ENCODE assay signal across 20 cellular contexts in the genomic region with DNA sequence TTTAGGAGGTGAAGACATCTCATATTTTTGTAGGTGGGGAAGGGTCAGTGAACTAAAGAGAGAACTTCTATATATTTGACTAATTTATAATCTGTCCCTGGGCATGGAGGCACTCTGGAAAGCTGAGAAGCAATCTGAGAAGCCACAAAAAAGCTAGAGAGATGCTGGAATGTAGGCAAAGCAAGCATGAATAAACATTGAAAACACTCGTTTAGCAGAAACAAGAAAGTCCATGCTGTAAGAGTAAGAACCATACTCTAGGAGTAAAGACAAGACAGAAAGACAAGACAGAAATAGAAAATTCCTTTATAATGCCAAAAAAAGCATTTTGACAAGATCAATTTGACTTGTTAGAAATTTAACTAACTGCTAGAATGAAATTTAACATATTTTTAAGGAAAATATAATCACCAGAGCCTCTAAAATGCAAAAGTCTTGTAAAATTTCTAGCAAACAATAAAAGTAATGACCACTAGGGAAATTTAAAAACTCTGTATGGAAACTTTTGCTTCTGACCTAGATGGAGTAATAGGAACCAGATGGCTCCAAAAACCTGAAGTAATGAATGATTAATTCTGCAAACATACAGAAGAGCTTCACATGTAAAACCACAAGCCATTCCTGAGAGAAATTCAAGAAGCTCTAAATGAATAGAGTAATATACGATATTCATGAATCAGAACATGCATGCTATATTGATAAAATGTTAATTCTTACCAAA.
DNase-seq lines count a peak whose midpoint lies in the region; ATAC-seq, FAIRE-seq and TF ChIP-seq lines count a peak whose summit lies in the region.
"Had no signal": no experiment of that assay in that cellular context is flagged by ENCODE, and none has a peak within 500 bp of the region (broad histone marks: within the 10 kb centered on the region; RNA-seq: fewer than 3 reads in every experiment).

No MANE protein-coding gene starts in this region.

- no peaks in the 10 kb centered on the region for H3K27me3 Mint-ChIP-seq in CD14-positive monocyte (ENCODE audit: low read depth in 3 of 3)
- no peaks in the 10 kb centered on the region for H3K27me3 Mint-ChIP-seq in activated T-cell treated with anti-CD3 and anti-CD28 coated beads, Interleukin-2, amount 50 U/mL, for 72 hours (ENCODE audit: low read depth)

- no peak overlapping the region for H3K4me3 ChIP-seq in bronchial epithelial cell (ENCODE audit: low read depth, low read length)
- H3K4me3 ChIP-seq: gastroesophageal sphincter, testis had no signal

- H3K36me3 Mint-ChIP-seq in CD14-positive monocyte: no peaks in the 10 kb centered on the region
- peaks cover 2 to 3% of the 10 kb centered on the region in 2 donors for H3K36me3 Mint-ChIP-seq in activated T-cell treated with anti-CD3 and anti-CD28 coated beads, Interleukin-2, amount 50 U/mL, for 72 hours (ENCODE audit: insufficient read depth in 2 of 2)

- intact Hi-C loops in CD14-positive monocyte (cut with micrococcal nuclease): no loop called here

- H3K9me3 Mint-ChIP-seq in CD14-positive monocyte: peaks cover 0 to 8% (median 3%) of the 10 kb centered on the region in 7 donors
- peaks cover 7 to 8% of the 10 kb centered on the region in 2 donors for H3K9me3 Mint-ChIP-seq in activated T-cell treated with anti-CD3 and anti-CD28 coated beads, Interleukin-2, amount 50 U/mL, for 72 hours

- H3K27me3 ChIP-seq in bronchial epithelial cell (ENCODE audit: control insufficient read depth, insufficient read depth, low read length): no peaks in the 10 kb centered on the region
- H3K27me3 ChIP-seq: gastroesophageal sphincter, testis had no signal

- TF ChIP-seq CTCF in bronchial epithelial cell (IDR thresholded peaks at IDR 0.05; ENCODE audit: insufficient read depth, low read length, severe bottlenecking): no peak
- no peak for TF ChIP-seq CTCF in CD14-positive monocyte (IDR thresholded peaks at IDR 0.05)

- FAIRE-seq in bronchial epithelial cell (lab: Jason Lieb, UNC): no peak
- FAIRE-seq: GM12891, HepG2, keratinocyte had no signal

- H3K27ac Mint-ChIP-seq in CD14-positive monocyte: no peak overlapping the region
- no peak overlapping the region for H3K27ac Mint-ChIP-seq in activated T-cell treated with anti-CD3 and anti-CD28 coated beads, Interleukin-2, amount 50 U/mL, for 72 hours

- no peaks in the 10 kb centered on the region for H3K4me1 Mint-ChIP-seq in CD14-positive monocyte
- H3K4me1 Mint-ChIP-seq in activated T-cell treated with anti-CD3 and anti-CD28 coated beads, Interleukin-2, amount 50 U/mL, for 72 hours (ENCODE audit: low read depth): no peaks in the 10 kb centered on the region

- ATAC-seq in activated T-cell treated with anti-CD3 and anti-CD28 coated beads, Interleukin-2, amount 50 U/mL, for 72 hours (replicated peaks in 1 of 2): no peak
- ATAC-seq: activated CD4-positive, CD25-positive, alpha-beta regulatory T cell treated with anti-CD3 and anti-CD28 coated beads, Interleukin-2, amount 50 U/mL, for 24 hours; gastroesophageal sphincter; HepG2; Panc1 had no signal

- DNase-seq in AG08396 (ENCODE audit: low spot score) (peak; percentile 31), HS-5 (ENCODE audit: low read depth) (peak; percentile 77), bronchial epithelial cell (ENCODE audit: low read depth) (peak; percentile 67), iPS-NIHi11 (ENCODE audit: low spot score) (peak; percentile 4), HUDEP-2 (lab: John Stamatoyannopoulos, UW; ENCODE audit: unreplicated experiment in 76 of 76) (no peak), CD14-positive monocyte (ENCODE audit: low spot score) (no peak)
- no peak for DNase-seq in activated CD4-positive, alpha-beta T cell treated with anti-CD3 and anti-CD28 coated beads, Interleukin-2, amount 50 U/mL, for 48 hours
- no peak for DNase-seq in activated T-cell treated with anti-CD3 and anti-CD28 coated beads, Interleukin-2, amount 50 U/mL, for 72 hours
- DNase-seq: dermis blood vessel endothelial cell; DMS79; NCI-H1092 treated with DMSO at 0.1 percent for 48 hours; stimulated activated CD4-positive, alpha-beta T cell treated with anti-CD3 and anti-CD28 coated beads, Interleukin-15, amount 100 ng/mL, for 24 hours; T-helper 1 cell; testis had no signal

- no peaks in the 10 kb centered on the region for H3K36me3 ChIP-seq in bronchial epithelial cell (ENCODE audit: control insufficient read depth, insufficient read depth, low read length)
- H3K36me3 ChIP-seq: gastroesophageal sphincter had no signal

- no peak overlapping the region for H3K4me3 Mint-ChIP-seq in CD14-positive monocyte
- no peak overlapping the region for H3K4me3 Mint-ChIP-seq in activated T-cell treated with anti-CD3 and anti-CD28 coated beads, Interleukin-2, amount 50 U/mL, for 72 hours

Comparison
In these comparisons a context has a peak if more than half of its experiments do, and no peak if none do; other contexts are left out.
1. DNase-seq: peak in AG08396 (single experiment), HS-5 (single experiment), bronchial epithelial cell (single experiment) and iPS-NIHi11 (single experiment); none in HUDEP-2 (0 of 76), CD14-positive monocyte (single experiment), activated CD4-positive, alpha-beta T cell treated with anti-CD3 and anti-CD28 coated beads, Interleukin-2, amount 50 U/mL, for 48 hours (0 of 2) and activated T-cell treated with anti-CD3 and anti-CD28 coated beads, Interleukin-2, amount 50 U/mL, for 72 hours (0 of 2).